In the genomic region with DNA sequence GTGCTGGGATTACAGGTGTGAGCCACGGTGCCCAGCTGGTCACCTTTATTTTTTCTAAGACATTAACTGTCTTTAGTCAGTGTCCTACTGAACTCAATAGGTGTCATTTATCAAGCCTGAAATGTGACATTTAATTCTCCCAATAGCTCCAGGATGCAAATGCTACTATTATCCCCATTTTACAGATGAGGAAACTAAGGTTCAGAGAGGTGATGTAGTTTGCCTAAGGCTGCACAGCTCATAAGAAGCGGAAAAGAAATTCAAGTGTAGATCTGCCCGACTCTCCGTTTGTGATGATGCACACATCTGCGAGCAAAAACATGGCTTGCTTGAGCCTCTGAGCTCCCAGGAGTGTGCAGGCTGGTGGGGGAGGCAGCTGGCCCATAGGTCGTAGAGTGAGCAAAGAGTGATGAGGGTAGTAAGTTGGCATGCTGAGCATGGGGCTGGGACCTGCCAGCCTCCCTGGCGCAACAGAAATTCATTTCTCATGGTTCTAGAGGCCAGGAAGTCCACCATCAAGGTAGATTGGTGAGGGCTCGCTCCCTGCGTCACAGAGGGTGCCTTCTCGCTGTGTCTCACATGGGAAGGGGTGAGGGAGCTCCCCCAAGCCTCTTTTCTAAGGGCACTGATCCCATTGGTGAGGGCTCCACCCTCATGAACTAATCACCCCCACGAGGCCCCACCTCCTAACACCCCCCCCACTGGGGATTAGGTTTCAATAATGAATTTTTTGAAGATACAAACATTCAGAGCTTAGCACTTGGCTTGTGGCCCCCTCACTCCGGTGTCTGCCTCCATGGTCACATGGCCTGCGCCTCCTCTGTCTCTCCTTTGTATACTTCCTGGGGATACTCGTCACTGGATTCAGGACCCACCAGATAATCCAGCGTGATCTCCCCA, we compare ENCODE assay signal across 1 cellular context.
A peak's percentile ranks its signal among the peaks of the same experiment; 100 is the strongest.
TF ChIP-seq lines count a peak whose summit lies in the region.

No MANE protein-coding gene starts in this region.

TF ChIP-seq in K562, 482 proteins besides CTCF, POLR2A, EP300 and RAD21:
- TF ChIP-seq ZNF717 (CRISPR knock-in tag; IDR thresholded peaks at IDR 0.05) (no peak), FOXP1 (CRISPR knock-in tag; IDR thresholded peaks at IDR 0.05) (0 out of 2 replicates have a peak, but pooled peaks have one; percentile 16), CBX1 (IDR thresholded peaks at IDR 0.05; ENCODE audit: low read depth) (peak; percentile 58; the same call in 1 of the 2 replicates), ZNF143 (CRISPR knock-in tag; IDR thresholded peaks at IDR 0.05) (peak; percentile 36; the same call in 1 of the 2 replicates), SMARCA5 (IDR thresholded peaks at IDR 0.05) (peak; percentile 85), ZNF197 (CRISPR knock-in tag; IDR thresholded peaks at IDR 0.05; ENCODE audit: low read depth) (peak; percentile 47; the same call in 1 of the 2 replicates), BCOR (IDR thresholded peaks at IDR 0.05) (peak; percentile 96), KDM1A (IDR thresholded peaks at IDR 0.05) (peak; percentile 74 to 88; a peak in 3 of 4 replicates), RCOR1 (IDR thresholded peaks at IDR 0.05; ENCODE audit: borderline replicate concordance in 1 of 2, low read depth in 2 of 2, low read length in 2 of 2) (peak in 1 of 2 experiments; percentile 51; a peak in 2 of 4 replicates), ADNP (tag; IDR thresholded peaks at IDR 0.05) (peak; percentile 87), RBM25 (IDR thresholded peaks at IDR 0.05; ENCODE audit: low read depth, low read length, severe bottlenecking) (peak; percentile 90), HDAC2 (IDR thresholded peaks at IDR 0.05) (peak; percentile 60; the same call in 1 of the 2 replicates), CBX3 (IDR thresholded peaks at IDR 0.05; ENCODE audit: borderline replicate concordance in 1 of 2, low read length in 2 of 2) (peak in 1 of 2 experiments; percentile 56; a peak in 1 of 3 replicates), PHF20 (IDR thresholded peaks at IDR 0.05; ENCODE audit: partially characterized antibody) (peak; percentile 42), POU5F1 (IDR thresholded peaks at IDR 0.05; ENCODE audit: borderline replicate concordance, low read depth, low read length, partially characterized antibody) (no peak), RAD51 (IDR thresholded peaks at IDR 0.05; ENCODE audit: borderline replicate concordance, low read depth) (0 out of 2 replicates have a peak, but pooled peaks have one; percentile 42), ZFP36 (IDR thresholded peaks at IDR 0.05; ENCODE audit: low read depth, low read length, partially characterized antibody) (peak; percentile 51)
- TF ChIP-seq, protein P1, sequence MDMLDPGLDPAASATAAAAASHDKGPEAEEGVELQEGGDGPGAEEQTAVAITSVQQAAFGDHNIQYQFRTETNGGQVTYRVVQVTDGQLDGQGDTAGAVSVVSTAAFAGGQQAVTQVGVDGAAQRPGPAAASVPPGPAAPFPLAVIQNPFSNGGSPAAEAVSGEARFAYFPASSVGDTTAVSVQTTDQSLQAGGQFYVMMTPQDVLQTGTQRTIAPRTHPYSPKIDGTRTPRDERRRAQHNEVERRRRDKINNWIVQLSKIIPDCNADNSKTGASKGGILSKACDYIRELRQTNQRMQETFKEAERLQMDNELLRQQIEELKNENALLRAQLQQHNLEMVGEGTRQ (CRISPR knock-in tag; IDR thresholded peaks at IDR 0.05) = peak; percentile 37; the same call in 1 of the 2 replicates
- TF ChIP-seq, protein P2, sequence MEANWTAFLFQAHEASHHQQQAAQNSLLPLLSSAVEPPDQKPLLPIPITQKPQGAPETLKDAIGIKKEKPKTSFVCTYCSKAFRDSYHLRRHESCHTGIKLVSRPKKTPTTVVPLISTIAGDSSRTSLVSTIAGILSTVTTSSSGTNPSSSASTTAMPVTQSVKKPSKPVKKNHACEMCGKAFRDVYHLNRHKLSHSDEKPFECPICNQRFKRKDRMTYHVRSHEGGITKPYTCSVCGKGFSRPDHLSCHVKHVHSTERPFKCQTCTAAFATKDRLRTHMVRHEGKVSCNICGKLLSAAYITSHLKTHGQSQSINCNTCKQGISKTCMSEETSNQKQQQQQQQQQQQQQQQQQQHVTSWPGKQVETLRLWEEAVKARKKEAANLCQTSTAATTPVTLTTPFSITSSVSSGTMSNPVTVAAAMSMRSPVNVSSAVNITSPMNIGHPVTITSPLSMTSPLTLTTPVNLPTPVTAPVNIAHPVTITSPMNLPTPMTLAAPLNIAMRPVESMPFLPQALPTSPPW (CRISPR knock-in tag; IDR thresholded peaks at IDR 0.05) = peak; percentile 62
- TF ChIP-seq, protein P3, sequence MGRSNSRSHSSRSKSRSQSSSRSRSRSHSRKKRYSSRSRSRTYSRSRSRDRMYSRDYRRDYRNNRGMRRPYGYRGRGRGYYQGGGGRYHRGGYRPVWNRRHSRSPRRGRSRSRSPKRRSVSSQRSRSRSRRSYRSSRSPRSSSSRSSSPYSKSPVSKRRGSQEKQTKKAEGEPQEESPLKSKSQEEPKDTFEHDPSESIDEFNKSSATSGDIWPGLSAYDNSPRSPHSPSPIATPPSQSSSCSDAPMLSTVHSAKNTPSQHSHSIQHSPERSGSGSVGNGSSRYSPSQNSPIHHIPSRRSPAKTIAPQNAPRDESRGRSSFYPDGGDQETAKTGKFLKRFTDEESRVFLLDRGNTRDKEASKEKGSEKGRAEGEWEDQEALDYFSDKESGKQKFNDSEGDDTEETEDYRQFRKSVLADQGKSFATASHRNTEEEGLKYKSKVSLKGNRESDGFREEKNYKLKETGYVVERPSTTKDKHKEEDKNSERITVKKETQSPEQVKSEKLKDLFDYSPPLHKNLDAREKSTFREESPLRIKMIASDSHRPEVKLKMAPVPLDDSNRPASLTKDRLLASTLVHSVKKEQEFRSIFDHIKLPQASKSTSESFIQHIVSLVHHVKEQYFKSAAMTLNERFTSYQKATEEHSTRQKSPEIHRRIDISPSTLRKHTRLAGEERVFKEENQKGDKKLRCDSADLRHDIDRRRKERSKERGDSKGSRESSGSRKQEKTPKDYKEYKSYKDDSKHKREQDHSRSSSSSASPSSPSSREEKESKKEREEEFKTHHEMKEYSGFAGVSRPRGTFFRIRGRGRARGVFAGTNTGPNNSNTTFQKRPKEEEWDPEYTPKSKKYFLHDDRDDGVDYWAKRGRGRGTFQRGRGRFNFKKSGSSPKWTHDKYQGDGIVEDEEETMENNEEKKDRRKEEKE (IDR thresholded peaks at IDR 0.05; ENCODE audit: borderline replicate concordance in 1 of 2, control insufficient read depth in 1 of 2, low read depth in 2 of 2, low read length in 1 of 2) = no peak
- TF ChIP-seq, protein P4, sequence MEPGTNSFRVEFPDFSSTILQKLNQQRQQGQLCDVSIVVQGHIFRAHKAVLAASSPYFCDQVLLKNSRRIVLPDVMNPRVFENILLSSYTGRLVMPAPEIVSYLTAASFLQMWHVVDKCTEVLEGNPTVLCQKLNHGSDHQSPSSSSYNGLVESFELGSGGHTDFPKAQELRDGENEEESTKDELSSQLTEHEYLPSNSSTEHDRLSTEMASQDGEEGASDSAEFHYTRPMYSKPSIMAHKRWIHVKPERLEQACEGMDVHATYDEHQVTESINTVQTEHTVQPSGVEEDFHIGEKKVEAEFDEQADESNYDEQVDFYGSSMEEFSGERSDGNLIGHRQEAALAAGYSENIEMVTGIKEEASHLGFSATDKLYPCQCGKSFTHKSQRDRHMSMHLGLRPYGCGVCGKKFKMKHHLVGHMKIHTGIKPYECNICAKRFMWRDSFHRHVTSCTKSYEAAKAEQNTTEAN (CRISPR knock-in tag; IDR thresholded peaks at IDR 0.05) = no peak
- TF ChIP-seq, protein P5, sequence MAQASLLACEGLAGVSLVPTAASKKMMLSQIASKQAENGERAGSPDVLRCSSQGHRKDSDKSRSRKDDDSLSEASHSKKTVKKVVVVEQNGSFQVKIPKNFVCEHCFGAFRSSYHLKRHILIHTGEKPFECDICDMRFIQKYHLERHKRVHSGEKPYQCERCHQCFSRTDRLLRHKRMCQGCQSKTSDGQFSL (CRISPR knock-in tag; IDR thresholded peaks at IDR 0.05) = peak; percentile 81; the same call in 1 of the 2 replicates
- TF ChIP-seq, protein P5 (tag; IDR thresholded peaks at IDR 0.05) = peak in 1 of 2 experiments; percentile 80; a peak in 2 of 4 replicates
- TF ChIP-seq, protein P6, sequence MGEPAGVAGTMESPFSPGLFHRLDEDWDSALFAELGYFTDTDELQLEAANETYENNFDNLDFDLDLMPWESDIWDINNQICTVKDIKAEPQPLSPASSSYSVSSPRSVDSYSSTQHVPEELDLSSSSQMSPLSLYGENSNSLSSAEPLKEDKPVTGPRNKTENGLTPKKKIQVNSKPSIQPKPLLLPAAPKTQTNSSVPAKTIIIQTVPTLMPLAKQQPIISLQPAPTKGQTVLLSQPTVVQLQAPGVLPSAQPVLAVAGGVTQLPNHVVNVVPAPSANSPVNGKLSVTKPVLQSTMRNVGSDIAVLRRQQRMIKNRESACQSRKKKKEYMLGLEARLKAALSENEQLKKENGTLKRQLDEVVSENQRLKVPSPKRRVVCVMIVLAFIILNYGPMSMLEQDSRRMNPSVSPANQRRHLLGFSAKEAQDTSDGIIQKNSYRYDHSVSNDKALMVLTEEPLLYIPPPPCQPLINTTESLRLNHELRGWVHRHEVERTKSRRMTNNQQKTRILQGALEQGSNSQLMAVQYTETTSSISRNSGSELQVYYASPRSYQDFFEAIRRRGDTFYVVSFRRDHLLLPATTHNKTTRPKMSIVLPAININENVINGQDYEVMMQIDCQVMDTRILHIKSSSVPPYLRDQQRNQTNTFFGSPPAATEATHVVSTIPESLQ (CRISPR knock-in tag; IDR thresholded peaks at IDR 0.05) = no peak
- TF ChIP-seq, protein P7, sequence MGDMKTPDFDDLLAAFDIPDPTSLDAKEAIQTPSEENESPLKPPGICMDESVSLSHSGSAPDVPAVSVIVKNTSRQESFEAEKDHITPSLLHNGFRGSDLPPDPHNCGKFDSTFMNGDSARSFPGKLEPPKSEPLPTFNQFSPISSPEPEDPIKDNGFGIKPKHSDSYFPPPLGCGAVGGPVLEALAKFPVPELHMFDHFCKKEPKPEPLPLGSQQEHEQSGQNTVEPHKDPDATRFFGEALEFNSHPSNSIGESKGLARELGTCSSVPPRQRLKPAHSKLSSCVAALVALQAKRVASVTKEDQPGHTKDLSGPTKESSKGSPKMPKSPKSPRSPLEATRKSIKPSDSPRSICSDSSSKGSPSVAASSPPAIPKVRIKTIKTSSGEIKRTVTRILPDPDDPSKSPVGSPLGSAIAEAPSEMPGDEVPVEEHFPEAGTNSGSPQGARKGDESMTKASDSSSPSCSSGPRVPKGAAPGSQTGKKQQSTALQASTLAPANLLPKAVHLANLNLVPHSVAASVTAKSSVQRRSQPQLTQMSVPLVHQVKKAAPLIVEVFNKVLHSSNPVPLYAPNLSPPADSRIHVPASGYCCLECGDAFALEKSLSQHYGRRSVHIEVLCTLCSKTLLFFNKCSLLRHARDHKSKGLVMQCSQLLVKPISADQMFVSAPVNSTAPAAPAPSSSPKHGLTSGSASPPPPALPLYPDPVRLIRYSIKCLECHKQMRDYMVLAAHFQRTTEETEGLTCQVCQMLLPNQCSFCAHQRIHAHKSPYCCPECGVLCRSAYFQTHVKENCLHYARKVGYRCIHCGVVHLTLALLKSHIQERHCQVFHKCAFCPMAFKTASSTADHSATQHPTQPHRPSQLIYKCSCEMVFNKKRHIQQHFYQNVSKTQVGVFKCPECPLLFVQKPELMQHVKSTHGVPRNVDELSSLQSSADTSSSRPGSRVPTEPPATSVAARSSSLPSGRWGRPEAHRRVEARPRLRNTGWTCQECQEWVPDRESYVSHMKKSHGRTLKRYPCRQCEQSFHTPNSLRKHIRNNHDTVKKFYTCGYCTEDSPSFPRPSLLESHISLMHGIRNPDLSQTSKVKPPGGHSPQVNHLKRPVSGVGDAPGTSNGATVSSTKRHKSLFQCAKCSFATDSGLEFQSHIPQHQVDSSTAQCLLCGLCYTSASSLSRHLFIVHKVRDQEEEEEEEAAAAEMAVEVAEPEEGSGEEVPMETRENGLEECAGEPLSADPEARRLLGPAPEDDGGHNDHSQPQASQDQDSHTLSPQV (IDR thresholded peaks at IDR 0.05) = 0 out of 2 replicates have a peak, but pooled peaks have one; percentile 35
TF ChIP-seq in K562: peak in this region for 19.
